In genomic region chr7:70492641-70493040, GRCh38 we compare ENCODE assay signal across 13 cellular contexts.
DNase-seq lines count a peak whose midpoint lies in the region; TF ChIP-seq lines count a peak whose summit lies in the region.
"Had no signal": no experiment of that assay in that cellular context is flagged by ENCODE, and none has a peak within 500 bp of the region (broad histone marks: within the 10 kb centered on the region; RNA-seq: fewer than 3 reads in every experiment).

No MANE protein-coding gene starts in this region.

- POLR2A ChIA-PET in OCI-LY7 (lab: Charles Lee), result interaction anchor here (0.5 to 1.5 kb wide), 6 partner anchors 8 to 303 kb away, joined by 3 to 4 read pairs (median 3); no protein-coding TSS in a partner anchor

- intact Hi-C loops in OCI-LY7 (cut with micrococcal nuclease; ENCODE audit: unreplicated experiment), result no loop called here

- peak; percentile 64 for DNase-seq in DMS 273 (lab: John Stamatoyannopoulos, UW; ENCODE audit: unreplicated experiment)
- no peak for DNase-seq in DMS 273 treated with DMSO at 0.1 percent for 48 hours (lab: John Stamatoyannopoulos, UW)
- DNase-seq in H7, result peak; percentile 50
- DNase-seq in OCI-LY7 (ENCODE audit: low spot score), result peak; percentile 22
- peak; percentile 53 for DNase-seq in left kidney (ENCODE audit: low read depth, low spot score)
- no peak for DNase-seq in occipital lobe (lab: John Stamatoyannopoulos, UW)
- DNase-seq in activated CD4-positive, alpha-beta T cell treated with anti-CD3 and anti-CD28 coated beads, Interleukin-2, amount 50 U/mL, for 1 hour, result no peak
- DNase-seq in islet precursor cell, result no peak
- DNase-seq: NCI-H1436 treated with DMSO at 0.1 percent for 48 hours, NCI-H2029, NCI-H524 had no signal

- no peaks in the 10 kb centered on the region for H3K4me1 ChIP-seq in OCI-LY7 (ENCODE audit: insufficient read depth, low read length, poor library complexity, severe bottlenecking)

- no peak overlapping the region for H2AFZ ChIP-seq in OCI-LY7 (ENCODE audit: low read length)

- CTCF ChIA-PET in OCI-LY7 (lab: Charles Lee; ENCODE audit: unreplicated experiment), result interaction anchor here (1.6 kb wide), 1 partner anchor 11 kb away, joined by 3 read pairs; no protein-coding TSS in a partner anchor

- H4K20me1 ChIP-seq in OCI-LY7 (ENCODE audit: insufficient read depth, low read length), result no peaks in the 10 kb centered on the region

- H3K9me2 ChIP-seq in OCI-LY7 (ENCODE audit: insufficient read depth, low read length), result no peaks in the 10 kb centered on the region

- H3K27me3 ChIP-seq in H7 (ENCODE audit: control insufficient read depth, insufficient read depth, low read length), result no peaks in the 10 kb centered on the region

- H3K4me2 ChIP-seq in OCI-LY7 (ENCODE audit: low read length), result no peak overlapping the region

- H3K27ac ChIP-seq in OCI-LY7 (ENCODE audit: low read depth, low read length, poor library complexity, severe bottlenecking), result no peak overlapping the region
- H3K27ac ChIP-seq: 22Rv1, HL-60 had no signal

- peak; percentile 52; the same call in 1 of the 2 replicates for TF ChIP-seq CTCF in OCI-LY7 (conservative IDR thresholded peaks at IDR 0.05; ENCODE audit: low read length)

- H3K36me3 ChIP-seq in H7 (replicated peaks; ENCODE audit: control insufficient read depth, insufficient read depth, low read length) (no peaks in the 10 kb centered on the region), OCI-LY7 (ENCODE audit: insufficient read depth, low read length) (no peaks in the 10 kb centered on the region; the same call in 1 of the 2 replicates)

- BruUV-seq in OCI-LY7 (replicated peaks; lab: Mats Ljungman, UMichigan), result no TSS peak

- no peaks in the 10 kb centered on the region for H3K9me3 ChIP-seq in OCI-LY7 (ENCODE audit: low read length)

- H3K4me3 ChIP-seq in H7 (ENCODE audit: insufficient read depth, low read depth, low read length), result no peak overlapping the region
- no peak overlapping the region for H3K4me3 ChIP-seq in OCI-LY7 (ENCODE audit: low read depth, low read length, poor library complexity, severe bottlenecking)

- H3K79me2 ChIP-seq in OCI-LY7 (ENCODE audit: insufficient read depth, low read depth, low read length), result no peaks in the 10 kb centered on the region

Comparison
In these comparisons a context has a peak if more than half of its experiments do, and no peak if none do; other contexts are left out.
1. DNase-seq: peak in DMS 273 (single experiment), H7 (single experiment), OCI-LY7 (single experiment) and left kidney (single experiment); none in DMS 273 treated with DMSO at 0.1 percent for 48 hours (single experiment), occipital lobe (single experiment), activated CD4-positive, alpha-beta T cell treated with anti-CD3 and anti-CD28 coated beads, Interleukin-2, amount 50 U/mL, for 1 hour (single experiment) and islet precursor cell (single experiment).